Comparison of ENCODE assay signal across 31 cellular contexts in the genomic region with DNA sequence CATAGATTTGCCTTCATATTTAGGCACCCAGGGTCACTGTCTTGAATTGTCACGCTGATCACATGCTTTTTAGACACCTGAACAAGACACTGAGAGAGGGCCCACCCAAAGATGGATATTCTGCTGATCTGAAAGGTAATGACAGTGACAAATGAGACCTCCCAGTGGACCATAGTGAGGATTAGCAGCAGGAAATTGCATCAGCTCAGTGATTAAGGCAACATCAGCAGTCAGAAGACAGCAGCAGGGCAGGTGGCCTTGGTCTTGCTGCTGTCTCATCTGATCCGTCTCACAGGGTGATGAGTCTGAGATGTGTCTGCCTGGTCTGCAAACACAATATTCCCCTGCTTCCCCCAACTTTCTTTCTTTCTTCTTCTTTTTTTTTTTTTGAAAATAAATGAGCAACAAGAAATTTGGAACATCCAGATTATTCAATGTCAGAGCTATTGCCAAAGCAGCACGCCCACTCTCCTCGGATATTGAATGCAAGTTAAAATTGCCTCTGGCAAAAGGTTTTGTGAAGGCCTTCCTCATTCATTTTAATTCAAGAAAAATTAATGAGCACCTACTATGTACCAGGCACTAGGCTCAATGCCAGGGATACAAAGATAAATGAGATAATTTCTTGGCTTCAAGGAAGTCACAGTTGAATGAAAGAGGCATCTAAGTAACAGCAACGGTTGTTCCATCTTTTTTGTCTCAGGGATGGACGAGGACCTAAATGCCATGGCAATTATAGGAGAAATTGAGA. TPM values are rescaled to one million over a fixed set of nuclear protein-coding genes. Genes with fewer than 3 reads are reported as not detected.
DNase-seq lines count a peak whose midpoint lies in the region; ATAC-seq, FAIRE-seq and TF ChIP-seq lines count a peak whose summit lies in the region.
"Had no signal": no experiment of that assay in that cellular context is flagged by ENCODE, and none has a peak within 500 bp of the region (broad histone marks: within the 10 kb centered on the region; RNA-seq: fewer than 3 reads in every experiment).

No MANE protein-coding gene starts in this region.

- no peak for TF ChIP-seq CTCF in WTC11 (IDR thresholded peaks at IDR 0.05)

- no peak overlapping the region for H3K27ac Mint-ChIP-seq in WTC11
- H3K27ac Mint-ChIP-seq: activated CD4-positive, alpha-beta T cell treated with anti-CD3 and anti-CD28 coated beads, Interleukin-2, amount 10 ng/mL, durations not matched to agents 24 days and 14 days; dendritic cell treated with granulocyte-macrophage colony-stimulating factor and Interleukin-4, amounts not matched to agents 40 ng/mL and 50 ng/mL, for 4 days; progenitor cell of endocrine pancreas had no signal

- no peaks in the 10 kb centered on the region for H3K9me2 ChIP-seq in Karpas-422 (replicated peaks; ENCODE audit: insufficient read depth, low read length)

- no peaks in the 10 kb centered on the region for H3K9me3 ChIP-seq in Karpas-422 (ENCODE audit: low read length)
- H3K9me3 ChIP-seq: stomach, tibial nerve had no signal

- no peak overlapping the region for H3K4me3 Mint-ChIP-seq in WTC11
- H3K4me3 Mint-ChIP-seq: activated CD4-positive, alpha-beta T cell treated with anti-CD3 and anti-CD28 coated beads, Interleukin-2, amount 10 ng/mL, durations not matched to agents 24 days and 14 days; dendritic cell treated with granulocyte-macrophage colony-stimulating factor and Interleukin-4, amounts not matched to agents 40 ng/mL and 50 ng/mL, for 4 days; neural crest cell had no signal

- peak overlapping the region; percentile 4; the same call in 1 of the 2 replicates for H3K9ac ChIP-seq in Karpas-422 (ENCODE audit: low read length)

- H3K27ac ChIP-seq in Karpas-422 (ENCODE audit: low read length) = peak overlapping the region; percentile 74
- H3K27ac ChIP-seq: C4-2B, cardiac muscle cell, stomach, tibial nerve had no signal

- no peaks in the 10 kb centered on the region for H3K27me3 Mint-ChIP-seq in WTC11 (ENCODE audit: low read depth)
- H3K27me3 Mint-ChIP-seq: activated CD4-positive, alpha-beta T cell treated with anti-CD3 and anti-CD28 coated beads, Interleukin-2, amount 10 ng/mL, durations not matched to agents 24 days and 14 days; progenitor cell of endocrine pancreas had no signal

- no peaks in the 10 kb centered on the region for H3K36me3 Mint-ChIP-seq in WTC11

- peaks cover 6% of the 10 kb centered on the region; the same call in 1 of the 2 replicates for H3K4me1 Mint-ChIP-seq in WTC11
- H3K4me1 Mint-ChIP-seq: activated CD4-positive, alpha-beta T cell treated with anti-CD3 and anti-CD28 coated beads, Interleukin-2, amount 10 ng/mL, durations not matched to agents 24 days and 14 days; neural crest cell had no signal

- no peak for FAIRE-seq in GM12891 (lab: Jason Lieb, UNC)
- FAIRE-seq: endometrium, GM12892 had no signal

- no peak for ATAC-seq in WTC11
- ATAC-seq: HCT116, Panc1 had no signal

- no peaks in the 10 kb centered on the region for H3K9me3 Mint-ChIP-seq in WTC11
- H3K9me3 Mint-ChIP-seq: activated CD4-positive, alpha-beta T cell treated with anti-CD3 and anti-CD28 coated beads, Interleukin-2, amount 10 ng/mL, durations not matched to agents 24 days and 14 days; dendritic cell treated with granulocyte-macrophage colony-stimulating factor and Interleukin-4, amounts not matched to agents 40 ng/mL and 50 ng/mL, for 4 days; neural crest cell had no signal

- no peaks in the 10 kb centered on the region for H3K27me3 ChIP-seq in Karpas-422 (ENCODE audit: low read length)
- H3K27me3 ChIP-seq: cardiac muscle cell, stomach, tibial nerve had no signal

- DNase-seq in COLO829 (ENCODE audit: low spot score) (peak; percentile 16), Karpas-422 (peak; percentile 83), NCI-H82 (lab: John Stamatoyannopoulos, UW) (peak; percentile 85), WTC11 (ENCODE audit: low spot score) (no peak), globus pallidus (ENCODE audit: low spot score) (no peak), posterior cingulate gyrus (no peak), GM12891 (ENCODE audit: insufficient read length, low spot score) (no peak), hepatic stellate cell (ENCODE audit: low spot score) (no peak)
- DNase-seq: activated CD4-positive, alpha-beta T cell treated with anti-CD3 and anti-CD28 coated beads, Interleukin-2, amount 10 ng/mL, durations not matched to agents 24 days and 14 days; activated naive CD4-positive, alpha-beta T cell treated with Interleukin-2 at 50 U/mL for 16 hours; activated T-cell treated with anti-CD3 and anti-CD28 coated beads, Interleukin-2, amount 50 U/mL, for 48 hours; anterior cingulate cortex; kidney glomerular epithelial cell; mammary epithelial cell; NCI-H1105; NCI-H526 treated with DMSO at 0.1 percent for 48 hours; stomach had no signal

- no peak overlapping the region for H3K4me3 ChIP-seq in Karpas-422 (ENCODE audit: low read length)
- H3K4me3 ChIP-seq: cardiac muscle cell, stomach, tibial nerve had no signal

- intact Hi-C loops in posterior cingulate gyrus (cut with DNase I) = no loop called here

- peak overlapping the region; percentile 3; the same call in 1 of the 2 replicates for H2AFZ ChIP-seq in Karpas-422 (ENCODE audit: low read length)

- peak overlapping the region; percentile 17 for H3K4me2 ChIP-seq in Karpas-422 (ENCODE audit: low read depth, low read length, poor library complexity, severe bottlenecking)

- peaks cover 15% of the 10 kb centered on the region for H3K4me1 ChIP-seq in Karpas-422 (ENCODE audit: low read length)
- H3K4me1 ChIP-seq: stomach, tibial nerve had no signal

- no peak for TF ChIP-seq POLR2A in GM12891 (IDR thresholded peaks at IDR 0.05; ENCODE audit: low read depth, low read length)

- H3K36me3 ChIP-seq in Karpas-422 (ENCODE audit: insufficient read depth, low read length) = no peaks in the 10 kb centered on the region
- H3K36me3 ChIP-seq: cardiac muscle cell, stomach, tibial nerve had no signal

- H3K79me2 ChIP-seq in Karpas-422 (ENCODE audit: low read length) = no peaks in the 10 kb centered on the region

- POLR2A ChIA-PET in WTC11 (lab: Charles Lee) = no interaction called here

- no peaks in the 10 kb centered on the region for H4K20me1 ChIP-seq in Karpas-422 (ENCODE audit: insufficient read depth, low read depth, low read length)

- CTCF ChIA-PET in WTC11 (lab: Charles Lee) = no interaction called here

TF ChIP-seq in WTC11, 78 proteins besides CTCF, POLR2A, EP300 and RAD21 (continues in another document):
- TF ChIP-seq, protein P1, sequence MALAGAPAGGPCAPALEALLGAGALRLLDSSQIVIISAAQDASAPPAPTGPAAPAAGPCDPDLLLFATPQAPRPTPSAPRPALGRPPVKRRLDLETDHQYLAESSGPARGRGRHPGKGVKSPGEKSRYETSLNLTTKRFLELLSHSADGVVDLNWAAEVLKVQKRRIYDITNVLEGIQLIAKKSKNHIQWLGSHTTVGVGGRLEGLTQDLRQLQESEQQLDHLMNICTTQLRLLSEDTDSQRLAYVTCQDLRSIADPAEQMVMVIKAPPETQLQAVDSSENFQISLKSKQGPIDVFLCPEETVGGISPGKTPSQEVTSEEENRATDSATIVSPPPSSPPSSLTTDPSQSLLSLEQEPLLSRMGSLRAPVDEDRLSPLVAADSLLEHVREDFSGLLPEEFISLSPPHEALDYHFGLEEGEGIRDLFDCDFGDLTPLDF (CRISPR knock-in tag; IDR thresholded peaks at IDR 0.05) = no peak
- no peak for TF ChIP-seq ZNF138 (CRISPR knock-in tag; conservative IDR thresholded peaks at IDR 0.05)
- no peak for TF ChIP-seq CREB1 (CRISPR knock-in tag; IDR thresholded peaks at IDR 0.05)
- TF ChIP-seq GABPB1 (CRISPR knock-in tag; IDR thresholded peaks at IDR 0.05) = peak; percentile 64; the same call in 1 of the 2 replicates
- TF ChIP-seq, protein P2, sequence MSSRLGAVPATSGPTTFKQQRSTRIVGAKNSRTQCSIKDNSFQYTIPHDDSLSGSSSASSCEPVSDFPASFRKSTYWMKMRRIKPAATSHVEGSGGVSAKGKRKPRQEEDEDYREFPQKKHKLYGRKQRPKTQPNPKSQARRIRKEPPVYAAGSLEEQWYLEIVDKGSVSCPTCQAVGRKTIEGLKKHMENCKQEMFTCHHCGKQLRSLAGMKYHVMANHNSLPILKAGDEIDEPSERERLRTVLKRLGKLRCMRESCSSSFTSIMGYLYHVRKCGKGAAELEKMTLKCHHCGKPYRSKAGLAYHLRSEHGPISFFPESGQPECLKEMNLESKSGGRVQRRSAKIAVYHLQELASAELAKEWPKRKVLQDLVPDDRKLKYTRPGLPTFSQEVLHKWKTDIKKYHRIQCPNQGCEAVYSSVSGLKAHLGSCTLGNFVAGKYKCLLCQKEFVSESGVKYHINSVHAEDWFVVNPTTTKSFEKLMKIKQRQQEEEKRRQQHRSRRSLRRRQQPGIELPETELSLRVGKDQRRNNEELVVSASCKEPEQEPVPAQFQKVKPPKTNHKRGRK (CRISPR knock-in tag; IDR thresholded peaks at IDR 0.05; ENCODE audit: borderline replicate concordance) = no peak

TF ChIP-seq in GM12891, 5 proteins besides CTCF, POLR2A, EP300 and RAD21:
- no peak for TF ChIP-seq SPI1 (IDR thresholded peaks at IDR 0.05; ENCODE audit: low read depth, low read length)
- TF ChIP-seq TAF1 (IDR thresholded peaks at IDR 0.05; ENCODE audit: low read depth, low read length) = no peak
- TF ChIP-seq POLR2AphosphoS5 (IDR thresholded peaks at IDR 0.05; ENCODE audit: low read depth, low read length) = no peak
- no peak for TF ChIP-seq POU2F2 (IDR thresholded peaks at IDR 0.05; ENCODE audit: low read depth, low read length)
- no peak for TF ChIP-seq PAX5 (IDR thresholded peaks at IDR 0.05; ENCODE audit: insufficient read depth, low read length, severe bottlenecking)

RNA-seq across cellular contexts. Expression of gene OTOL1, which starts 14.1 kb away (rescaled TPM):
- total RNA-seq in Karpas-422 (2014; rRNA removed; shearing (Covaris generic); ENCODE audit: low replicate concordance) = not detected in 2 replicates
- total RNA-seq in WTC11 (2021) = not detected in 3 replicates
- polyA plus RNA-seq in GM12891 (2012; ENCODE audit: low read depth, missing spikeins) = not detected
- total RNA-seq: activated CD4-positive, alpha-beta T cell treated with anti-CD3 and anti-CD28 coated beads, Interleukin-2, amount 10 ng/mL, durations not matched to agents 24 days and 14 days; cardiac muscle cell; Daoy; fibroblast of lung; LHCN-M2; mammary epithelial cell; progenitor cell of endocrine pancreas; stomach; T-helper 1 cell treated with Interleukin-12 subunit alpha and Interleukin-12 subunit beta and Interleukin-4 antibody, amounts not matched to agents 30 ng/mL and 1 ng/mL, for 36 hours; tibial nerve had no signal
- polyA plus RNA-seq: cardiac muscle cell, fibroblast of lung, mammary epithelial cell, stomach had no signal

Comparison
In these comparisons a context has a peak if more than half of its experiments do, and no peak if none do; other contexts are left out.
1. DNase-seq: peak in COLO829 (single experiment), Karpas-422 (single experiment) and NCI-H82 (single experiment); none in WTC11 (single experiment), globus pallidus (single experiment), posterior cingulate gyrus (0 of 10), GM12891 (single experiment) and hepatic stellate cell (single experiment).